Comparison of ENCODE assay signal across 1 cellular context in genomic region chr1:212486591-212486963, GRCh38.
TF ChIP-seq lines count a peak whose summit lies in the region.

No MANE protein-coding gene starts in this region.

TF ChIP-seq in HCT116, 20 proteins besides CTCF, POLR2A, EP300 and RAD21 (continued from another document):
- no peak for TF ChIP-seq SP1 (IDR thresholded peaks at IDR 0.05; ENCODE audit: low read depth)
- TF ChIP-seq REST (IDR thresholded peaks at IDR 0.05; ENCODE audit: low read depth): no peak
- no peak for TF ChIP-seq ZBTB33 (IDR thresholded peaks at IDR 0.05; ENCODE audit: extremely low read depth, insufficient replicate concordance, low read length)
- no peak for TF ChIP-seq SIN3A (IDR thresholded peaks at IDR 0.05; ENCODE audit: low read depth)
- no peak for TF ChIP-seq EZH2 (IDR thresholded peaks at IDR 0.05)
- TF ChIP-seq ELF1 (IDR thresholded peaks at IDR 0.05; ENCODE audit: borderline replicate concordance, low read depth): no peak
- TF ChIP-seq JUND (IDR thresholded peaks at IDR 0.05): no peak
- no peak for TF ChIP-seq MAX (IDR thresholded peaks at IDR 0.05)
- TF ChIP-seq YY1 (IDR thresholded peaks at IDR 0.05; ENCODE audit: extremely low read depth, insufficient replicate concordance, low read depth, low read length): no peak
- no peak for TF ChIP-seq FOSL1 (IDR thresholded peaks at IDR 0.05; ENCODE audit: low read depth)
